ENCODE assay signal across 32 cellular contexts in genomic region chr18:59198215-59198614, GRCh38. TPM values are rescaled to one million over a fixed set of nuclear protein-coding genes. Genes with fewer than 3 reads are reported as not detected.
"Had no signal": no experiment of that assay in that cellular context is flagged by ENCODE, and none has a peak within 500 bp of the region (broad histone marks: within the 10 kb centered on the region; RNA-seq: fewer than 3 reads in every experiment).

No MANE protein-coding gene starts in this region.

- ATAC-seq: Panc1 had no signal

- H3K36me3 ChIP-seq: SJSA1 had no signal

- H3K27ac ChIP-seq: PC-9, SJSA1 had no signal

- H3K9ac ChIP-seq: SK-N-SH had no signal

- H3K9me3 ChIP-seq: SJSA1, SK-N-SH had no signal

- H3K4me2 ChIP-seq: PC-9, SK-N-SH had no signal

- H2AFZ ChIP-seq: PC-9 had no signal

- H3K4me1 ChIP-seq: SJSA1 had no signal

- H3K4me3 ChIP-seq: PC-9, SJSA1 had no signal

- DNase-seq: Karpas-422, MM.1S, MV-4-11, NCI-H1092, NCI-H1105, NCI-H1417 treated with DMSO at 0.1 percent for 48 hours, NCI-H1436 treated with DMSO at 0.1 percent for 48 hours, NCI-H1694 treated with DMSO at 0.1 percent for 48 hours, NCI-H187 treated with DMSO at 0.1 percent for 48 hours, NCI-H2029, NCI-H2081, NCI-H2171 treated with DMSO at 0.1 percent for 48 hours, NCI-H2227 treated with DMSO at 0.1 percent for 48 hours, NCI-H345, NCI-H446, NCI-H510A treated with DMSO at 0.1 percent for 48 hours, NCI-H524 treated with DMSO at 0.1 percent for 48 hours, NCI-H526 treated with DMSO at 0.1 percent for 48 hours, NCI-H774, PC-9, Right ventricle myocardium superior, SHP77 treated with DMSO at 0.1 percent for 48 hours, SK-N-SH, SW 1271 had no signal

- FAIRE-seq: RCC 7860 had no signal

RNA-seq across cellular contexts. Expression of gene GRP, which starts 21.7 kb away (rescaled TPM):
- total RNA-seq: LHCN-M2, MCF 10A, NCI-H460, OCI-LY7, PC-9, Right ventricle myocardium superior, RPMI7951, SJSA1 had no signal
